In genomic region chr12:12882288-12882687, GRCh38 we compare ENCODE assay signal across 19 cellular contexts. TPM values are rescaled to one million over a fixed set of nuclear protein-coding genes. Genes with fewer than 3 reads are reported as not detected.
DNase-seq lines count a peak whose midpoint lies in the region; ATAC-seq, FAIRE-seq and TF ChIP-seq lines count a peak whose summit lies in the region.
"Had no signal": no experiment of that assay in that cellular context is flagged by ENCODE, and none has a peak within 500 bp of the region (broad histone marks: within the 10 kb centered on the region; RNA-seq: fewer than 3 reads in every experiment).

No MANE protein-coding gene starts in this region.

- H3K79me2 ChIP-seq in ACC112 (ENCODE audit: control insufficient read depth, insufficient read depth, low read length, unreplicated experiment) (no peaks in the 10 kb centered on the region), PC-9 (ENCODE audit: low read depth) (peaks cover 23% of the 10 kb centered on the region; the same call in 1 of the 2 replicates), endothelial cell of umbilical vein (ENCODE audit: control insufficient read depth, insufficient read depth, low read length) (no peaks in the 10 kb centered on the region), smooth muscle cell (ENCODE audit: low read depth) (no peaks in the 10 kb centered on the region)

- dilution Hi-C loops in endothelial cell of umbilical vein (cut with MboI; ENCODE audit: extremely low pct_ligation_motif_present, low sequenced_read_pairs): no loop called here

- H3K36me3 ChIP-seq in ACC112 (ENCODE audit: insufficient read depth, low read length): no peaks in the 10 kb centered on the region
- no peaks in the 10 kb centered on the region for H3K36me3 ChIP-seq in PC-9 (ENCODE audit: low read depth)
- no peaks in the 10 kb centered on the region for H3K36me3 ChIP-seq in endothelial cell of umbilical vein (ENCODE audit: control insufficient read depth in 2 of 2, extremely low read depth in 1 of 2, insufficient read depth in 2 of 2, low read length in 2 of 2)
- H3K36me3 ChIP-seq in smooth muscle cell (ENCODE audit: low read depth): no peaks in the 10 kb centered on the region

- POLR2A ChIA-PET in PC-9 (lab: Charles Lee; ENCODE audit: unreplicated experiment): interaction anchor here (0.6 to 1.5 kb wide), 7 partner anchors 9 to 414 kb away, joined by 4 to 37 read pairs (median 8); partner anchors contain the start of gene GPRC5A
- POLR2A ChIA-PET in endothelial cell of umbilical vein (lab: Charles Lee): no interaction called here

- H3K4me3 ChIP-seq in ACC112 (ENCODE audit: low read depth, low read length) (no peak overlapping the region), PC-9 (peak overlapping the region; percentile 55), endothelial cell of umbilical vein (replicated peaks in 1 of 3; ENCODE audit: insufficient read depth in 1 of 3, low read depth in 1 of 3, low read length in 3 of 3) (no peak overlapping the region), smooth muscle cell (no peak overlapping the region)
- H3K4me3 ChIP-seq: GM23338 had no signal

- H3K4me2 ChIP-seq in PC-9: peak overlapping the region; percentile 79
- no peak overlapping the region for H3K4me2 ChIP-seq in endothelial cell of umbilical vein (ENCODE audit: insufficient read depth, low read length)
- H3K4me2 ChIP-seq in smooth muscle cell: no peak overlapping the region
- H3K4me2 ChIP-seq: GM23338 had no signal

- H3K9me1 ChIP-seq in endothelial cell of umbilical vein (replicated peaks; ENCODE audit: control insufficient read depth, extremely low read depth, insufficient read depth, low read length): no peaks in the 10 kb centered on the region

- no peak for TF ChIP-seq POLR2A in endothelial cell of umbilical vein (IDR thresholded peaks at IDR 0.05; ENCODE audit: low read depth, low read length)

- no peaks in the 10 kb centered on the region for H3K9me3 ChIP-seq in PC-9 (ENCODE audit: insufficient read depth, low read depth)
- no peaks in the 10 kb centered on the region for H3K9me3 ChIP-seq in endothelial cell of umbilical vein (replicated peaks; ENCODE audit: control insufficient read depth, insufficient read depth, low read length)
- no peaks in the 10 kb centered on the region for H3K9me3 ChIP-seq in smooth muscle cell (replicated peaks; ENCODE audit: low read depth)

- 91% methylated on average over 5 of the region's 5 CpGs for WGBS in smooth muscle cell (ENCODE audit: low lambda C conversion rate)

- H3K4me1 ChIP-seq in ACC112 (ENCODE audit: control insufficient read depth, insufficient read depth, low read length, unreplicated experiment) (peaks cover 28% of the 10 kb centered on the region), PC-9 (replicated peaks; ENCODE audit: insufficient read depth) (peaks cover 80% of the 10 kb centered on the region), endothelial cell of umbilical vein (ENCODE audit: control insufficient read depth, extremely low read depth, insufficient read depth, low read length) (peaks cover 24% of the 10 kb centered on the region), smooth muscle cell (ENCODE audit: low read depth) (no peaks in the 10 kb centered on the region)

- TF ChIP-seq CTCF in PC-9 (conservative IDR thresholded peaks at IDR 0.05): no peak
- no peak for TF ChIP-seq CTCF in endothelial cell of umbilical vein (IDR thresholded peaks at IDR 0.05; ENCODE audit: extremely low read depth in 1 of 2, insufficient read depth in 1 of 2, low read depth in 1 of 2, low read length in 2 of 2)
- no peak for TF ChIP-seq CTCF in smooth muscle cell (IDR thresholded peaks at IDR 0.05; ENCODE audit: borderline replicate concordance, insufficient read depth, poor library complexity, severe bottlenecking)

- intact Hi-C loops in PC-9 (cut with micrococcal nuclease; ENCODE audit: unreplicated experiment) (no loop called here), endothelial cell of umbilical vein (cut with micrococcal nuclease) (no loop called here)

- BruUV-seq in PC-9 (replicated peaks; lab: Mats Ljungman, UMichigan) (no TSS peak), endothelial cell of umbilical vein (replicated peaks; lab: Mats Ljungman, UMichigan) (no TSS peak)

- peaks cover 59% of the 10 kb centered on the region for H3F3A ChIP-seq in PC-9 (ENCODE audit: insufficient read depth, low read depth)
- H3F3A ChIP-seq in smooth muscle cell (ENCODE audit: low read depth): no peaks in the 10 kb centered on the region

- FAIRE-seq in endothelial cell of umbilical vein (lab: Jason Lieb, UNC): no peak
- FAIRE-seq: D721Med, G401.6, GM12892 had no signal

- no peaks in the 10 kb centered on the region for H4K20me1 ChIP-seq in PC-9 (ENCODE audit: insufficient read depth)
- H4K20me1 ChIP-seq in endothelial cell of umbilical vein (replicated peaks; ENCODE audit: control insufficient read depth, extremely low read depth, insufficient read depth, low read length): no peaks in the 10 kb centered on the region
- no peaks in the 10 kb centered on the region for H4K20me1 ChIP-seq in smooth muscle cell (ENCODE audit: low read depth)

- H2AFZ ChIP-seq in ACC112 (ENCODE audit: low read length, unreplicated experiment) (no peak overlapping the region), PC-9 (no peak overlapping the region), endothelial cell of umbilical vein (ENCODE audit: low read depth, low read length) (no peak overlapping the region), smooth muscle cell (ENCODE audit: low read depth) (no peak overlapping the region)
- H2AFZ ChIP-seq: GM23338 had no signal

- DNase-seq in PC-9 (no peak), endothelial cell of umbilical vein (ENCODE audit: low read depth, low spot score) (no peak), smooth muscle cell (lab: John Stamatoyannopoulos, UW; ENCODE audit: unreplicated experiment) (no peak), NCI-H1092 (lab: John Stamatoyannopoulos, UW) (no peak), middle frontal gyrus (ENCODE audit: extremely low spot score, low spot score) (no peak)
- DNase-seq in stimulated activated CD4-positive, alpha-beta T cell treated with anti-CD3 and anti-CD28 coated beads, Interleukin-2, amount 100 ng/mL, for 48 hours: no peak
- DNase-seq: CD4-positive, alpha-beta T cell; DMS79 treated with DMSO at 0.1 percent for 48 hours; Kasumi-1; NCI-H1417 treated with DMSO at 0.1 percent for 48 hours; NCI-H2029; NCI-H2171 treated with DMSO at 0.1 percent for 48 hours; NCI-H774 had no signal

- H3K27me3 ChIP-seq in ACC112 (ENCODE audit: insufficient read depth, low read length) (no peaks in the 10 kb centered on the region), PC-9 (ENCODE audit: insufficient read depth, low read depth) (no peaks in the 10 kb centered on the region), endothelial cell of umbilical vein (ENCODE audit: control insufficient read depth in 2 of 2, insufficient read depth in 2 of 2, low read length in 2 of 2) (no peaks in the 10 kb centered on the region), smooth muscle cell (ENCODE audit: low read depth) (no peaks in the 10 kb centered on the region)

- H3K27ac ChIP-seq in ACC112 (ENCODE audit: low read depth, low read length): peak overlapping the region; percentile 80
- peak overlapping the region; percentile 96 for H3K27ac ChIP-seq in PC-9
- peak overlapping the region; percentile 59 for H3K27ac ChIP-seq in endothelial cell of umbilical vein (ENCODE audit: insufficient read depth, low read depth, low read length)
- H3K27ac ChIP-seq in smooth muscle cell (ENCODE audit: low read depth): peak overlapping the region; percentile 56

- CTCF ChIA-PET in PC-9 (lab: Charles Lee): interaction anchor here (0.6 kb wide), 1 partner anchor 9 kb away, joined by 3 read pairs; no protein-coding TSS in a partner anchor
- CTCF ChIA-PET in endothelial cell of umbilical vein (lab: Charles Lee): no interaction called here

- no peak for ATAC-seq in HG03571 (IDR thresholded peaks at IDR 0.05; ENCODE audit: unreplicated experiment)
- ATAC-seq: GM23338 had no signal

- H3K9ac ChIP-seq in endothelial cell of umbilical vein (replicated peaks; ENCODE audit: extremely low read depth, insufficient read depth, low read length): peak overlapping the region; percentile 21
- no peak overlapping the region for H3K9ac ChIP-seq in smooth muscle cell (ENCODE audit: low read depth)

- no peaks in the 10 kb centered on the region for H3K9me2 ChIP-seq in PC-9 (ENCODE audit: insufficient read depth)

TF ChIP-seq in endothelial cell of umbilical vein, 7 proteins besides CTCF, POLR2A, EP300 and RAD21:
- TF ChIP-seq GATA2 (IDR thresholded peaks at IDR 0.05; ENCODE audit: insufficient read depth, insufficient read length, low read depth, low read length): no peak
- TF ChIP-seq JUN (IDR thresholded peaks at IDR 0.05; ENCODE audit: borderline replicate concordance, insufficient read depth, insufficient read length, low read depth): no peak
- no peak for TF ChIP-seq MYC (IDR thresholded peaks at IDR 0.05; ENCODE audit: low read depth, low read length)
- no peak for TF ChIP-seq MAX (IDR thresholded peaks at IDR 0.05; ENCODE audit: insufficient read depth, insufficient read length)
- TF ChIP-seq FOS (IDR thresholded peaks at IDR 0.05; ENCODE audit: borderline replicate concordance, insufficient read depth, low read length): no peak
- no peak for TF ChIP-seq POLR2AphosphoS5 (IDR thresholded peaks at IDR 0.05; ENCODE audit: insufficient read depth, low read depth, low read length)
- no peak for TF ChIP-seq EZH2 (IDR thresholded peaks at IDR 0.05; ENCODE audit: borderline replicate concordance, low read depth, low read length, severe bottlenecking)

RNA-seq across cellular contexts. Expression of gene GPRC5A, which starts 9.1 kb away (rescaled TPM):
- total RNA-seq in PC-9 (2021) (468 and 642 TPM in 2 replicates), endothelial cell of umbilical vein (17.6 and 22.7 TPM in 2 replicates), smooth muscle cell (39.2 and 47.5 TPM in 2 replicates)
- polyA plus RNA-seq in endothelial cell of umbilical vein (82.9 and 86.4 TPM in 2 replicates), smooth muscle cell (13.6 and 79.1 TPM in 2 replicates)
- 51.2 and 52.4 TPM in 2 replicates for polyA plus RNA-seq in endothelial cell of umbilical vein (2011; cell fraction: cytosol; rRNA removed)
- polyA plus RNA-seq in endothelial cell of umbilical vein (2011; cell fraction: nucleus; rRNA removed): 49.8 and 59.1 TPM in 2 replicates
- 59.9 and 61.4 TPM in 2 replicates for polyA plus RNA-seq in endothelial cell of umbilical vein (2012)
- polyA minus RNA-seq in endothelial cell of umbilical vein: 231 and 240 TPM in 2 replicates
- polyA minus RNA-seq in endothelial cell of umbilical vein (2011; cell fraction: cytosol; rRNA and poly(A)+ RNA removed): 189 TPM
- polyA minus RNA-seq in endothelial cell of umbilical vein (2011; cell fraction: nucleus; rRNA and poly(A)+ RNA removed): 53.6 and 78.0 TPM in 2 replicates
